Comparison of ENCODE assay signal across 7 cellular contexts in genomic region chr1:1306070-1306660, GRCh38. TPM values are rescaled to one million over a fixed set of nuclear protein-coding genes. Genes with fewer than 3 reads are reported as not detected.
DNase-seq lines count a peak whose midpoint lies in the region; ATAC-seq and TF ChIP-seq lines count a peak whose summit lies in the region.

No MANE protein-coding gene starts in this region.

- ATAC-seq in HG03159 (IDR thresholded peaks at IDR 0.05; ENCODE audit: unreplicated experiment): no peak

- H3K9ac ChIP-seq in OCI-LY3 (ENCODE audit: low read length) (peak overlapping the region; percentile 25; the same call in 1 of the 2 replicates), parathyroid adenoma (no peak overlapping the region)

- H2AFZ ChIP-seq in OCI-LY3 (ENCODE audit: low read depth, low read length) (no peak overlapping the region), parathyroid adenoma (no peak overlapping the region)

- H3K79me2 ChIP-seq in OCI-LY3 (ENCODE audit: low read length) (peaks cover 4% of the 10 kb centered on the region), parathyroid adenoma (no peaks in the 10 kb centered on the region)

- H3K4me2 ChIP-seq in OCI-LY3 (ENCODE audit: low read length) (peak overlapping the region; percentile 66), parathyroid adenoma (ENCODE audit: low read length) (peak overlapping the region; percentile 42)

- H3K9me3 ChIP-seq in OCI-LY3 (ENCODE audit: insufficient read depth, low read length): no peaks in the 10 kb centered on the region
- H3K9me3 ChIP-seq in parathyroid adenoma (ENCODE audit: control insufficient read depth, low read length): no peaks in the 10 kb centered on the region

- no peaks in the 10 kb centered on the region for H3K27me3 ChIP-seq in OCI-LY3 (ENCODE audit: low read depth, low read length)
- no peaks in the 10 kb centered on the region for H3K27me3 ChIP-seq in dorsolateral prefrontal cortex
- no peaks in the 10 kb centered on the region for H3K27me3 ChIP-seq in parathyroid adenoma (ENCODE audit: control insufficient read depth, insufficient read depth, low read length)

- H3K4me3 ChIP-seq in OCI-LY3 (ENCODE audit: low read length) (peak overlapping the region; percentile 81), dorsolateral prefrontal cortex (peak overlapping the region; percentile 65 to 96 (median 88)), parathyroid adenoma (ENCODE audit: low read depth, low read length) (no peak overlapping the region)

- H4K20me1 ChIP-seq in OCI-LY3 (ENCODE audit: insufficient read depth, low read length): 0 out of 2 replicates have a peak, but pooled peaks cover 3% of the 10 kb centered on the region

- H3K27ac ChIP-seq in OCI-LY3 (ENCODE audit: low read length) (no peak overlapping the region), dorsolateral prefrontal cortex (peak overlapping the region; percentile 60 to 100 (median 97)), parathyroid adenoma (no peak overlapping the region)

- peak; percentile 49; the same call in 2 of the 3 replicates for TF ChIP-seq CTCF in GM12872 (IDR thresholded peaks at IDR 0.05; ENCODE audit: insufficient read depth, low read depth, low read length)
- TF ChIP-seq CTCF in OCI-LY3 (IDR thresholded peaks at IDR 0.05; ENCODE audit: low read depth, low read length): no peak; the same call in 1 of the 2 replicates
- peak in 4 of 56 donors; percentile 12 to 25 (median 16) for TF ChIP-seq CTCF in dorsolateral prefrontal cortex (IDR thresholded peaks at IDR 0.05 in 54 of 56, conservative IDR thresholded peaks at IDR 0.05 in 2 of 56; ENCODE audit: low read depth in 1 of 56, partially characterized antibody in 56 of 56)
- TF ChIP-seq CTCF in parathyroid adenoma (IDR thresholded peaks at IDR 0.05): no peak

- intact Hi-C loops in dorsolateral prefrontal cortex (cut with DNase I): loop anchor here in 1 of 2 donors (5.0 kb wide), 3 partner anchors 41 to 274 kb away; partner anchors contain the start of gene DVL1

- H3K4me1 ChIP-seq in OCI-LY3 (ENCODE audit: low read length) (peaks cover 27% of the 10 kb centered on the region), parathyroid adenoma (peaks cover 3% of the 10 kb centered on the region)

- DNase-seq in dorsolateral prefrontal cortex (no peak), LoVo (ENCODE audit: low spot score) (no peak)
- DNase-seq in effector CD4-positive, alpha-beta T cell: no peak

- peaks cover 2% of the 10 kb centered on the region for H3K36me3 ChIP-seq in OCI-LY3 (replicated peaks; ENCODE audit: low read depth, low read length)
- no peaks in the 10 kb centered on the region for H3K36me3 ChIP-seq in parathyroid adenoma (ENCODE audit: control insufficient read depth, insufficient read depth, low read length)

RNA-seq across cellular contexts. Expression of gene ACAP3, which starts 1.6 kb away (rescaled TPM):
- 100 to 1,000 TPM in 119 of 120 experiments, 10 to 100 TPM in 1; 92.3 to 273 (median 164) TPM for total RNA-seq in dorsolateral prefrontal cortex

RNA-seq across cellular contexts. Expression of gene PUSL1, which starts 2.2 kb away (rescaled TPM):
- total RNA-seq in dorsolateral prefrontal cortex: 10 to 100 TPM in 118 of 120 experiments, 1 to 10 TPM in 2; 9.1 to 22.8 (median 14.0) TPM

RNA-seq across cellular contexts. Expression of gene INTS11, which starts 18.3 kb away (rescaled TPM):
- 100 to 1,000 TPM in 109 of 120 experiments, 10 to 100 TPM in 11; 87.2 to 200 (median 130) TPM for total RNA-seq in dorsolateral prefrontal cortex

RNA-seq across cellular contexts. Expression of gene CPTP, which starts 18.4 kb away (rescaled TPM):
- 10 to 100 TPM; 16.2 to 34.2 (median 22.5) TPM for total RNA-seq in dorsolateral prefrontal cortex

RNA-seq across cellular contexts. Expression of gene TAS1R3, which starts 24.9 kb away (rescaled TPM):
- total RNA-seq in dorsolateral prefrontal cortex: 1 to 10 TPM in 6 of 120 experiments, under 1 TPM in 108, not detected in 6; 0.11 to 1.7 (median 0.38) TPM

Comparison
In these comparisons a context has a peak if more than half of its experiments do, and no peak if none do; other contexts are left out.
1. H3K27ac ChIP-seq: peak in dorsolateral prefrontal cortex (59 of 59); none in OCI-LY3 (single experiment) and parathyroid adenoma (single experiment).